8 cellular contexts compared by ENCODE assay signal in the genomic region with DNA sequence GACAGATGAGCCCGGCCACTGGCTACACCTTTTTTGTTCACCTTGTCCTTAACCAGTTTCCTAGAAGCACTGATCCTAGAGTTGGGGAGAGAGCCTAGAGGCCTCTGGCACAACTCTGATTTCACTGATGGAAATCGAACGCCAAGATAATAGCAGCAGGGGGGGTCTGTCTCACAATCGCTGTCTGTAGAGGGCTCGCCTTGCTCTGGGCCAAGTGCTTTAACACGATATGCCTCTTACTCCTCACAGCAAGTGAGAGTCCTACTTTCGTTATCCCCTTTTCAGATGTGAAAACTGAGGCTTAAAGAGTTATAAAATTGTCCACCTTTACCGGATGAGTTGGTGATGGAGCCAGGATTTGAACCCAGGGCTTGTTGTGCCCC. TPM values are rescaled to one million over a fixed set of nuclear protein-coding genes. Genes with fewer than 3 reads are reported as not detected.
DNase-seq lines count a peak whose midpoint lies in the region; ATAC-seq and TF ChIP-seq lines count a peak whose summit lies in the region.

No MANE protein-coding gene starts in this region.

- no peak overlapping the region for H3K9ac ChIP-seq in mammary epithelial cell (ENCODE audit: insufficient read depth, low read length)

- no peaks in the 10 kb centered on the region for H3K36me3 ChIP-seq in mammary epithelial cell (ENCODE audit: insufficient read depth, low read length)
- peaks cover 0 to 2% of the 10 kb centered on the region in 2 donors for H3K36me3 ChIP-seq in aorta (ENCODE audit: control insufficient read depth in 1 of 2, insufficient read depth in 2 of 2, low read length in 1 of 2)

- no TSS peak for BruUV-seq in mammary epithelial cell (replicated peaks; lab: Mats Ljungman, UMichigan)

- H3K4me1 ChIP-seq in mammary epithelial cell (ENCODE audit: insufficient read depth, low read length) (peaks cover 24% of the 10 kb centered on the region), mononuclear cell (ENCODE audit: insufficient read depth, low read length) (peaks cover 80% of the 10 kb centered on the region), aorta (ENCODE audit: control insufficient read depth in 1 of 2, insufficient read depth in 2 of 2, low read length in 2 of 2) (peaks cover 0 to 7% of the 10 kb centered on the region in 2 donors)

- peaks cover 48% of the 10 kb centered on the region for H3K4me1 Mint-ChIP-seq in stimulated activated naive CD8-positive, alpha-beta T cell treated with anti-CD3 and anti-CD28 coated beads, Interleukin-15, Interleukin-2, amounts not matched to agents 100 ng/mL and 50 ng/mL, for 24 hours (ENCODE audit: low read depth)

- no peaks in the 10 kb centered on the region for H3K27me3 Mint-ChIP-seq in stimulated activated naive CD8-positive, alpha-beta T cell treated with anti-CD3 and anti-CD28 coated beads, Interleukin-15, Interleukin-2, amounts not matched to agents 100 ng/mL and 50 ng/mL, for 24 hours

- H3K9me3 ChIP-seq in mammary epithelial cell (replicated peaks; ENCODE audit: insufficient read depth, low read length) = no peaks in the 10 kb centered on the region
- no peaks in the 10 kb centered on the region for H3K9me3 ChIP-seq in mononuclear cell (ENCODE audit: low read depth, low read length)
- H3K9me3 ChIP-seq in aorta (ENCODE audit: control insufficient read depth, low read length) = no peaks in the 10 kb centered on the region

- dilution Hi-C loops in mammary epithelial cell (cut with HindIII; ENCODE audit: low sequenced_read_pairs) = loop anchor here (5.0 kb wide), 1 partner anchor 37 kb away; no protein-coding TSS in a partner anchor

- H2AFZ ChIP-seq in mammary epithelial cell (ENCODE audit: low read depth, low read length) = peak overlapping the region; percentile 90

- intact Hi-C loops in mammary epithelial cell (cut with micrococcal nuclease) (no loop called here), aorta (cut with DNase I) (no loop called here)

- no peak overlapping the region for H3K27ac Mint-ChIP-seq in stimulated activated naive CD8-positive, alpha-beta T cell treated with anti-CD3 and anti-CD28 coated beads, Interleukin-15, Interleukin-2, amounts not matched to agents 100 ng/mL and 50 ng/mL, for 24 hours

- H3K27me3 ChIP-seq in mammary epithelial cell (ENCODE audit: insufficient read depth, low read length) (no peaks in the 10 kb centered on the region), mononuclear cell (ENCODE audit: insufficient read depth, low read length) (no peaks in the 10 kb centered on the region), aorta (ENCODE audit: control insufficient read depth in 1 of 2, insufficient read depth in 2 of 2, low read length in 1 of 2) (no peaks in the 10 kb centered on the region)

- H3K4me3 ChIP-seq in mammary epithelial cell (replicated peaks in 1 of 3; ENCODE audit: insufficient read depth in 1 of 3, low read depth in 2 of 3, low read length in 3 of 3) (peak overlapping the region in 2 of 3 experiments; percentile 50 to 75), mononuclear cell (ENCODE audit: low read length) (peak overlapping the region; percentile 87), aorta (ENCODE audit: low read length in 2 of 2) (peak overlapping the region; percentile 63 to 83)

- H3K36me3 Mint-ChIP-seq in stimulated activated naive CD8-positive, alpha-beta T cell treated with anti-CD3 and anti-CD28 coated beads, Interleukin-15, Interleukin-2, amounts not matched to agents 100 ng/mL and 50 ng/mL, for 24 hours (ENCODE audit: low read depth) = peaks cover 12% of the 10 kb centered on the region

- H3K4me2 ChIP-seq in mammary epithelial cell (ENCODE audit: insufficient read depth, low read depth, low read length) = peak overlapping the region; percentile 92

- TF ChIP-seq CTCF in mammary epithelial cell (conservative IDR thresholded peaks at IDR 0.05 in 1 of 2, IDR thresholded peaks at IDR 0.05 in 1 of 2; ENCODE audit: extremely low read depth in 1 of 2, insufficient read depth in 1 of 2, low read depth in 1 of 2, low read length in 2 of 2) = no peak

- no peaks in the 10 kb centered on the region for H4K20me1 ChIP-seq in mammary epithelial cell (ENCODE audit: insufficient read depth, low read length)

- H3K9me3 Mint-ChIP-seq in stimulated activated naive CD8-positive, alpha-beta T cell treated with anti-CD3 and anti-CD28 coated beads, Interleukin-15, Interleukin-2, amounts not matched to agents 100 ng/mL and 50 ng/mL, for 24 hours = no peaks in the 10 kb centered on the region

- 52% methylated on average over 8 of the region's 8 CpGs for WGBS in mammary epithelial cell (ENCODE audit: low coverage, missing lambda C conversion rate)
- WGBS in aorta, 2 donors = 11% methylated on average over 8 of the region's 8 CpGs

- ATAC-seq in stimulated activated naive CD8-positive, alpha-beta T cell treated with anti-CD3 and anti-CD28 coated beads, Interleukin-15, Interleukin-2, amounts not matched to agents 100 U/mL and 50 U/mL, for 24 hours = no peak
- no peak for ATAC-seq in aorta (ENCODE audit: low FRiP score)

- CTCF ChIA-PET in mammary epithelial cell (lab: Charles Lee; ENCODE audit: low non-redundant PET) = no interaction called here

- H3K27ac ChIP-seq in mammary epithelial cell (ENCODE audit: insufficient read depth, low read depth, low read length) = no peak overlapping the region
- peak overlapping the region in 1 of 2 donors; percentile 66 for H3K27ac ChIP-seq in aorta (ENCODE audit: low read depth in 1 of 2, low read length in 2 of 2)

- peak overlapping the region; percentile 84 for H3K4me3 Mint-ChIP-seq in stimulated activated naive CD8-positive, alpha-beta T cell treated with anti-CD3 and anti-CD28 coated beads, Interleukin-15, Interleukin-2, amounts not matched to agents 100 ng/mL and 50 ng/mL, for 24 hours

- peaks cover 11% of the 10 kb centered on the region for H3K79me2 ChIP-seq in mammary epithelial cell (ENCODE audit: insufficient read depth, low read length)

- no peak for DNase-seq in stimulated activated naive CD8-positive, alpha-beta T cell treated with anti-CD3 and anti-CD28 coated beads, Interleukin-15, Interleukin-2, amounts not matched to agents 100 U/mL and 50 U/mL, for 24 hours
- no peak for DNase-seq in mammary epithelial cell
- DNase-seq in aorta = no peak
- no peak for DNase-seq in cerebellar cortex (ENCODE audit: low spot score)
- DNase-seq in GM03348 (ENCODE audit: low spot score) = no peak
- DNase-seq in OCI-M2 (lab: John Stamatoyannopoulos, UW; ENCODE audit: unreplicated experiment) = no peak

- in situ Hi-C loops in mammary epithelial cell (cut with MboI; ENCODE audit: low sequenced_read_pairs in 2 of 2) = no loop called here

RNA-seq across cellular contexts. Expression of a gene that starts 0.5 kb away (rescaled TPM):
- total RNA-seq in mammary epithelial cell (1 to 10 TPM; 1.4 to 4.0 TPM), mononuclear cell (12.2 TPM), aorta (10 to 100 TPM; 26.7 to 82.1 TPM)
- polyA plus RNA-seq in mammary epithelial cell (3.4 TPM), aorta (10 to 100 TPM; 13.5 to 32.0 TPM)
- 8.9 TPM for polyA minus RNA-seq in mammary epithelial cell

RNA-seq across cellular contexts. Expression of a gene that starts 18.5 kb away (rescaled TPM):
- total RNA-seq in mammary epithelial cell (10 to 100 TPM; 25.0 to 45.6 TPM), mononuclear cell (0.21 TPM), aorta (100 to 1,000 TPM in 1 of 2 donors, 10 to 100 TPM in 1; 84.2 to 254 TPM)
- polyA plus RNA-seq in mammary epithelial cell (139 TPM), aorta (100 to 1,000 TPM in 1 of 2 donors, 10 to 100 TPM in 1; 55.2 to 492 TPM)
- 230 TPM for polyA minus RNA-seq in mammary epithelial cell

RNA-seq across cellular contexts. Expression of a gene that starts 40.6 kb away (rescaled TPM):
- 1 to 10 TPM; 7.2 to 7.7 TPM for total RNA-seq in mammary epithelial cell
- polyA plus RNA-seq in mammary epithelial cell = 2.7 TPM
- 1.9 TPM for polyA minus RNA-seq in mammary epithelial cell
- 24.9 TPM for total RNA-seq in mononuclear cell
- total RNA-seq in aorta = 10 to 100 TPM; 19.6 to 20.9 TPM
- polyA plus RNA-seq in aorta = 10 to 100 TPM; 12.4 to 20.3 TPM

RNA-seq across cellular contexts. Expression of a gene that starts 49.0 kb away (rescaled TPM):
- not detected for total RNA-seq in mammary epithelial cell
- polyA plus RNA-seq in mammary epithelial cell = not detected
- not detected for polyA minus RNA-seq in mammary epithelial cell
- total RNA-seq in mononuclear cell = not detected
- not detected for total RNA-seq in aorta
- not detected for polyA plus RNA-seq in aorta

Comparison
In these comparisons a context has a peak if more than half of its experiments do, and no peak if none do; other contexts are left out.
1. RNA of a gene that starts 18.5 kb away (total RNA-seq): 84.2 to 254 TPM in aorta and 25.0 to 45.6 TPM in mammary epithelial cell; 0.21 TPM in mononuclear cell (single experiment); every median in the first group is over 10 times any median in the second.
2. Peak in every context shown above with its lines, with median percentiles within 50 percentile points of each other: H3K4me3 ChIP-seq.